In genomic region chr3:128546646-128547045, GRCh38 we compare ENCODE assay signal across 1 cellular context.
A peak's percentile ranks its signal among the peaks of the same experiment; 100 is the strongest.
TF ChIP-seq lines count a peak whose summit lies in the region.

No MANE protein-coding gene starts in this region.

TF ChIP-seq in K562, 482 proteins besides CTCF, POLR2A, EP300 and RAD21:
- TF ChIP-seq ZNF592 (IDR thresholded peaks at IDR 0.05): peak; percentile 11; the same call in 1 of the 2 replicates
- TF ChIP-seq ZNF444 (CRISPR knock-in tag; IDR thresholded peaks at IDR 0.05): no peak
- 0 out of 2 replicates have a peak, but pooled peaks have one; percentile 17 for TF ChIP-seq HMBOX1 (IDR thresholded peaks at IDR 0.05)
- 0 out of 2 replicates have a peak, but pooled peaks have one; percentile 18 for TF ChIP-seq VEZF1 (CRISPR knock-in tag; IDR thresholded peaks at IDR 0.05)
- TF ChIP-seq NFIC (IDR thresholded peaks at IDR 0.05): peak; percentile 76
- 0 out of 2 replicates have a peak, but pooled peaks have one; percentile 35 for TF ChIP-seq CREB3 (tag; conservative IDR thresholded peaks at IDR 0.05; ENCODE audit: low read depth)
- TF ChIP-seq GTF2E2 (tag; IDR thresholded peaks at IDR 0.05): no peak
- 0 out of 2 replicates have a peak, but pooled peaks have one; percentile 25 for TF ChIP-seq ARID4B (CRISPR knock-in tag; IDR thresholded peaks at IDR 0.05)
- no peak for TF ChIP-seq BRD9 (IDR thresholded peaks at IDR 0.05; ENCODE audit: low read depth, partially characterized antibody)
- 0 out of 2 replicates have a peak, but pooled peaks have one; percentile 13 for TF ChIP-seq ARID1B (IDR thresholded peaks at IDR 0.05)
- TF ChIP-seq CBFA2T3 (IDR thresholded peaks at IDR 0.05): 0 out of 2 replicates have a peak, but pooled peaks have one; percentile 12
